Comparison of ENCODE assay signal across 8 cellular contexts in genomic region chr13:74575729-74576125, GRCh38.
DNase-seq lines count a peak whose midpoint lies in the region; ATAC-seq and TF ChIP-seq lines count a peak whose summit lies in the region.

No MANE protein-coding gene starts in this region.

- H3K36me3 Mint-ChIP-seq in natural killer cell: no peaks in the 10 kb centered on the region

- TF ChIP-seq CTCF in foreskin fibroblast (IDR thresholded peaks at IDR 0.05; ENCODE audit: low read depth, low read length) (no peak), natural killer cell (IDR thresholded peaks at IDR 0.05) (no peak)

- H3K4me3 ChIP-seq in NT2/D1 (ENCODE audit: insufficient read length, low read depth) (peak overlapping the region; percentile 49), foreskin fibroblast (ENCODE audit: low read depth in 1 of 2, low read length in 2 of 2) (peak overlapping the region; percentile 46 to 59)

- peaks cover 0 to 13% of the 10 kb centered on the region in 2 donors for H3K4me1 Mint-ChIP-seq in natural killer cell

- no peaks in the 10 kb centered on the region for H3K36me3 ChIP-seq in NT2/D1 (ENCODE audit: insufficient read depth, insufficient read length, low read length)

- H3K4me1 ChIP-seq in NT2/D1 (ENCODE audit: insufficient read depth, insufficient read length): no peaks in the 10 kb centered on the region

- ATAC-seq in GM21360 (IDR thresholded peaks at IDR 0.05; ENCODE audit: unreplicated experiment) (peak; percentile 45), natural killer cell (peak; percentile 74 to 98 (median 80)), GM21526 (IDR thresholded peaks at IDR 0.05; ENCODE audit: low FRiP score, unreplicated experiment) (no peak)
- ATAC-seq in stimulated activated naive CD8-positive, alpha-beta T cell treated with anti-CD3 and anti-CD28 coated beads, Interleukin-15, Interleukin-2, amounts not matched to agents 100 U/mL and 50 U/mL, for 24 hours: peak; percentile 86

- peak overlapping the region; percentile 58 for H3K4me3 Mint-ChIP-seq in natural killer cell

- H3K27me3 ChIP-seq in NT2/D1 (ENCODE audit: insufficient read depth, insufficient read length): peaks cover 3% of the 10 kb centered on the region

- intact Hi-C loops in natural killer cell (cut with micrococcal nuclease): no loop called here

- H3K9me3 Mint-ChIP-seq in natural killer cell: no peaks in the 10 kb centered on the region

- H3K9ac ChIP-seq in NT2/D1 (ENCODE audit: insufficient read length, low read depth): peak overlapping the region; percentile 61

- no peak overlapping the region for H3K27ac Mint-ChIP-seq in natural killer cell

- DNase-seq in NT2/D1 (ENCODE audit: low read depth, low spot score) (peak; percentile 58), foreskin fibroblast (peak; percentile 44 to 83), natural killer cell (no peak), NCI-H2029 treated with DMSO at 0.1 percent for 48 hours (lab: John Stamatoyannopoulos, UW) (no peak)
- peak; percentile 7 for DNase-seq in activated gamma-delta T cell treated with anti-CD3 and anti-CD28 coated beads, Interleukin-2, amount 50 U/mL, for 16 hours (ENCODE audit: low read depth)
- DNase-seq in stimulated activated naive CD8-positive, alpha-beta T cell treated with anti-CD3 and anti-CD28 coated beads, Interleukin-15, Interleukin-2, amounts not matched to agents 100 U/mL and 50 U/mL, for 24 hours: peak; percentile 61

- peaks cover 41 to 52% of the 10 kb centered on the region in 2 donors for H3K27me3 Mint-ChIP-seq in natural killer cell (ENCODE audit: low read depth in 2 of 2)

- no peaks in the 10 kb centered on the region for H3K9me3 ChIP-seq in NT2/D1 (ENCODE audit: insufficient read depth, low read length)

Comparison
In these comparisons a context has a peak if more than half of its experiments do, and no peak if none do; other contexts are left out.
1. DNase-seq: peak in NT2/D1 (single experiment), activated gamma-delta T cell treated with anti-CD3 and anti-CD28 coated beads, Interleukin-2, amount 50 U/mL, for 16 hours (single experiment), foreskin fibroblast (2 of 2) and stimulated activated naive CD8-positive, alpha-beta T cell treated with anti-CD3 and anti-CD28 coated beads, Interleukin-15, Interleukin-2, amounts not matched to agents 100 U/mL and 50 U/mL, for 24 hours (single experiment); none in natural killer cell (single experiment) and NCI-H2029 treated with DMSO at 0.1 percent for 48 hours (single experiment).